ENCODE assay signal across 11 cellular contexts in genomic region chr20:50690562-50690978, GRCh38. TPM values are rescaled to one million over a fixed set of nuclear protein-coding genes. Genes with fewer than 3 reads are reported as not detected.
DNase-seq lines count a peak whose midpoint lies in the region; ATAC-seq, FAIRE-seq and TF ChIP-seq lines count a peak whose summit lies in the region.
"Had no signal": no experiment of that assay in that cellular context is flagged by ENCODE, and none has a peak within 500 bp of the region (broad histone marks: within the 10 kb centered on the region; RNA-seq: fewer than 3 reads in every experiment).

No MANE protein-coding gene starts in this region.

- peaks cover 31% of the 10 kb centered on the region for H3K4me1 ChIP-seq in astrocyte (ENCODE audit: insufficient read depth, low read length)
- peaks cover 22% of the 10 kb centered on the region for H3K4me1 ChIP-seq in iPS-15b (ENCODE audit: control insufficient read depth, insufficient read depth, low read length)
- H3K4me1 ChIP-seq in smooth muscle cell (ENCODE audit: low read depth), result peaks cover 29% of the 10 kb centered on the region

- H3K79me2 ChIP-seq in astrocyte (ENCODE audit: insufficient read depth, low read length), result no peaks in the 10 kb centered on the region
- no peaks in the 10 kb centered on the region for H3K79me2 ChIP-seq in smooth muscle cell (ENCODE audit: low read depth)

- H3F3A ChIP-seq in smooth muscle cell (ENCODE audit: low read depth), result no peaks in the 10 kb centered on the region

- H3K4me1 Mint-ChIP-seq in HFFc6 (ENCODE audit: low read depth) (peaks cover 41% of the 10 kb centered on the region), astrocyte (ENCODE audit: low read depth, unreplicated experiment) (peaks cover 22% of the 10 kb centered on the region)
- H3K4me1 Mint-ChIP-seq: immature natural killer cell had no signal

- no peak for ATAC-seq in GM18502 (IDR thresholded peaks at IDR 0.05; ENCODE audit: poor library complexity, unreplicated experiment)

- H3K27me3 ChIP-seq in astrocyte (ENCODE audit: insufficient read depth, low read length) (peaks cover 2% of the 10 kb centered on the region), iPS-15b (ENCODE audit: control insufficient read depth, insufficient read depth, low read length) (no peaks in the 10 kb centered on the region), smooth muscle cell (ENCODE audit: low read depth) (no peaks in the 10 kb centered on the region)

- FAIRE-seq in astrocyte (lab: Jason Lieb, UNC), result no peak

- H3K9me3 ChIP-seq in astrocyte (ENCODE audit: insufficient read depth, low read depth, low read length) (no peaks in the 10 kb centered on the region), iPS-15b (ENCODE audit: control insufficient read depth, insufficient read depth, low read length) (no peaks in the 10 kb centered on the region), smooth muscle cell (replicated peaks; ENCODE audit: low read depth) (no peaks in the 10 kb centered on the region)

- H3K36me3 Mint-ChIP-seq in HFFc6 (ENCODE audit: low read depth) (no peaks in the 10 kb centered on the region), astrocyte (ENCODE audit: low read depth, unreplicated experiment) (no peaks in the 10 kb centered on the region)
- H3K36me3 Mint-ChIP-seq: immature natural killer cell had no signal

- H3K9ac ChIP-seq in astrocyte (ENCODE audit: low read length) (peak overlapping the region; percentile 67), iPS-15b (ENCODE audit: low read depth, low read length) (peak overlapping the region; percentile 37), smooth muscle cell (ENCODE audit: low read depth) (no peak overlapping the region)

- H2AFZ ChIP-seq in astrocyte (ENCODE audit: low read depth, low read length), result peak overlapping the region; percentile 80
- peak overlapping the region; percentile 68 for H2AFZ ChIP-seq in smooth muscle cell (ENCODE audit: low read depth)

- H3K4me3 ChIP-seq in astrocyte (ENCODE audit: insufficient read depth, low read depth, low read length) (peak overlapping the region; percentile 52), iPS-15b (ENCODE audit: low read depth, low read length) (peak overlapping the region; percentile 75), smooth muscle cell (peak overlapping the region; percentile 50)

- H3K36me3 ChIP-seq in astrocyte (ENCODE audit: insufficient read depth, low read length), result no peaks in the 10 kb centered on the region
- H3K36me3 ChIP-seq in iPS-15b (ENCODE audit: control insufficient read depth, insufficient read depth, low read length), result no peaks in the 10 kb centered on the region
- H3K36me3 ChIP-seq in smooth muscle cell (ENCODE audit: low read depth), result no peaks in the 10 kb centered on the region

- H3K4me3 Mint-ChIP-seq in HFFc6, result peak overlapping the region; percentile 87
- H3K4me3 Mint-ChIP-seq in astrocyte (ENCODE audit: unreplicated experiment), result peak overlapping the region; percentile 50
- H3K4me3 Mint-ChIP-seq: immature natural killer cell had no signal

- peak overlapping the region; percentile 59; the same call in 1 of the 2 replicates for H3K27ac Mint-ChIP-seq in HFFc6
- H3K27ac Mint-ChIP-seq in astrocyte (ENCODE audit: unreplicated experiment), result no peak overlapping the region
- H3K27ac Mint-ChIP-seq: immature natural killer cell had no signal

- H4K20me1 ChIP-seq in astrocyte (ENCODE audit: insufficient read depth, low read length) (no peaks in the 10 kb centered on the region), smooth muscle cell (ENCODE audit: low read depth) (no peaks in the 10 kb centered on the region)

- H3K9me3 Mint-ChIP-seq in HFFc6 (no peaks in the 10 kb centered on the region), astrocyte (ENCODE audit: unreplicated experiment) (no peaks in the 10 kb centered on the region)
- H3K9me3 Mint-ChIP-seq: immature natural killer cell had no signal

- 19% methylated on average over 11 of the region's 11 CpGs for WGBS in smooth muscle cell (ENCODE audit: low lambda C conversion rate)

- DNase-seq in HFFc6 (no peak), astrocyte (ENCODE audit: low read depth) (no peak), smooth muscle cell (lab: John Stamatoyannopoulos, UW; ENCODE audit: unreplicated experiment) (no peak), islet precursor cell (no peak), EL (no peak), dermis blood vessel endothelial cell (no peak)
- DNase-seq: immature natural killer cell, NCI-H1930, T-helper 9 cell had no signal

- H3K4me2 ChIP-seq in astrocyte (ENCODE audit: low read length) (peak overlapping the region; percentile 84), smooth muscle cell (peak overlapping the region; percentile 89)

- H3K27ac ChIP-seq in astrocyte (ENCODE audit: low read depth, low read length) (no peak overlapping the region), smooth muscle cell (ENCODE audit: low read depth) (no peak overlapping the region)

- no peak for TF ChIP-seq CTCF in HFFc6 (IDR thresholded peaks at IDR 0.05)
- no peak for TF ChIP-seq CTCF in astrocyte (IDR thresholded peaks at IDR 0.05; ENCODE audit: insufficient read depth, low read depth, low read length)
- TF ChIP-seq CTCF in smooth muscle cell (IDR thresholded peaks at IDR 0.05; ENCODE audit: borderline replicate concordance, insufficient read depth, poor library complexity, severe bottlenecking), result no peak

- H3K27me3 Mint-ChIP-seq in HFFc6 (ENCODE audit: insufficient read depth), result peaks cover 2% of the 10 kb centered on the region; the same call in 1 of the 2 replicates
- peaks cover 26% of the 10 kb centered on the region for H3K27me3 Mint-ChIP-seq in astrocyte (ENCODE audit: low read depth, unreplicated experiment)

RNA-seq across cellular contexts. Expression of gene RIPOR3, which starts 0.8 kb away (rescaled TPM):
- under 1 TPM; 0.07 to 0.25 (median 0.11) TPM for total RNA-seq in HFFc6 (2021; fragmentation: NEBNext Ultra II Directional; extraction: Animal tissue kit (Norgen Biotek cat#: 25700))
- total RNA-seq in astrocyte, result 0.29 and 0.39 TPM in 2 replicates
- 0.18 and 0.40 TPM in 2 replicates for total RNA-seq in smooth muscle cell
- 1.2 and 4.9 TPM in 2 replicates for polyA plus RNA-seq in smooth muscle cell
- 0.68 TPM in 1 of 2 replicates, not detected in the other for total RNA-seq in dermis blood vessel endothelial cell

RNA-seq across cellular contexts. Expression of gene PARD6B, which starts 40.8 kb away (rescaled TPM):
- under 1 TPM; 0.24 to 0.68 (median 0.51) TPM for total RNA-seq in HFFc6 (2021; fragmentation: NEBNext Ultra II Directional; extraction: Animal tissue kit (Norgen Biotek cat#: 25700))
- total RNA-seq in astrocyte, result 10.1 and 13.1 TPM in 2 replicates
- total RNA-seq in smooth muscle cell, result 4.6 and 6.5 TPM in 2 replicates
- polyA plus RNA-seq in smooth muscle cell, result 0.26 and 1.7 TPM in 2 replicates
- 0.28 and 0.85 TPM in 2 replicates for total RNA-seq in dermis blood vessel endothelial cell
